1 cellular context compared by ENCODE assay signal in genomic region chr16:73048292-73049050, GRCh38.
TF ChIP-seq lines count a peak whose summit lies in the region.

No MANE protein-coding gene starts in this region.

TF ChIP-seq in HepG2, 621 proteins besides CTCF, POLR2A, EP300 and RAD21 (continued from another document and continues in another):
- TF ChIP-seq, protein P1, sequence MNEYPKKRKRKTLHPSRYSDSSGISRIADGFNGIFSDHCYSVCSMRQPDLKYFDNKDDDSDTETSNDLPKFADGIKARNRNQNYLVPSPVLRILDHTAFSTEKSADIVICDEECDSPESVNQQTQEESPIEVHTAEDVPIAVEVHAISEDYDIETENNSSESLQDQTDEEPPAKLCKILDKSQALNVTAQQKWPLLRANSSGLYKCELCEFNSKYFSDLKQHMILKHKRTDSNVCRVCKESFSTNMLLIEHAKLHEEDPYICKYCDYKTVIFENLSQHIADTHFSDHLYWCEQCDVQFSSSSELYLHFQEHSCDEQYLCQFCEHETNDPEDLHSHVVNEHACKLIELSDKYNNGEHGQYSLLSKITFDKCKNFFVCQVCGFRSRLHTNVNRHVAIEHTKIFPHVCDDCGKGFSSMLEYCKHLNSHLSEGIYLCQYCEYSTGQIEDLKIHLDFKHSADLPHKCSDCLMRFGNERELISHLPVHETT (CRISPR knock-in tag; conservative IDR thresholded peaks at IDR 0.05) = peak; percentile 76; the same call in 1 of the 2 replicates
- no peak for TF ChIP-seq WIZ (CRISPR knock-in tag; IDR thresholded peaks at IDR 0.05)
- TF ChIP-seq ZFP36L1 (CRISPR knock-in tag; IDR thresholded peaks at IDR 0.05) = no peak
- TF ChIP-seq BHLHE40 (IDR thresholded peaks at IDR 0.05; ENCODE audit: low read length) = peak; percentile 34; the same call in 1 of the 2 replicates
- TF ChIP-seq SATB2 (CRISPR knock-in tag; IDR thresholded peaks at IDR 0.05) = no peak; the same call in 1 of the 2 replicates
- TF ChIP-seq GABPA (IDR thresholded peaks at IDR 0.05; ENCODE audit: low read depth, low read length) = no peak
- TF ChIP-seq GABPA (CRISPR knock-in tag; IDR thresholded peaks at IDR 0.05; ENCODE audit: low read depth) = no peak
- TF ChIP-seq MYC (CRISPR knock-in tag; IDR thresholded peaks at IDR 0.05; ENCODE audit: borderline replicate concordance) = peak; percentile 60
- no peak for TF ChIP-seq SMC3 (IDR thresholded peaks at IDR 0.05; ENCODE audit: low read length)
- TF ChIP-seq, protein P2, sequence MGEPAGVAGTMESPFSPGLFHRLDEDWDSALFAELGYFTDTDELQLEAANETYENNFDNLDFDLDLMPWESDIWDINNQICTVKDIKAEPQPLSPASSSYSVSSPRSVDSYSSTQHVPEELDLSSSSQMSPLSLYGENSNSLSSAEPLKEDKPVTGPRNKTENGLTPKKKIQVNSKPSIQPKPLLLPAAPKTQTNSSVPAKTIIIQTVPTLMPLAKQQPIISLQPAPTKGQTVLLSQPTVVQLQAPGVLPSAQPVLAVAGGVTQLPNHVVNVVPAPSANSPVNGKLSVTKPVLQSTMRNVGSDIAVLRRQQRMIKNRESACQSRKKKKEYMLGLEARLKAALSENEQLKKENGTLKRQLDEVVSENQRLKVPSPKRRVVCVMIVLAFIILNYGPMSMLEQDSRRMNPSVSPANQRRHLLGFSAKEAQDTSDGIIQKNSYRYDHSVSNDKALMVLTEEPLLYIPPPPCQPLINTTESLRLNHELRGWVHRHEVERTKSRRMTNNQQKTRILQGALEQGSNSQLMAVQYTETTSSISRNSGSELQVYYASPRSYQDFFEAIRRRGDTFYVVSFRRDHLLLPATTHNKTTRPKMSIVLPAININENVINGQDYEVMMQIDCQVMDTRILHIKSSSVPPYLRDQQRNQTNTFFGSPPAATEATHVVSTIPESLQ (CRISPR knock-in tag; conservative IDR thresholded peaks at IDR 0.05) = no peak
- peak; percentile 53 for TF ChIP-seq ZMYM4 (CRISPR knock-in tag; IDR thresholded peaks at IDR 0.05)
- TF ChIP-seq ONECUT2 (CRISPR knock-in tag; IDR thresholded peaks at IDR 0.05) = peak; percentile 41; the same call in 1 of the 2 replicates
- TF ChIP-seq ZMAT3 (CRISPR knock-in tag; conservative IDR thresholded peaks at IDR 0.05) = peak; percentile 62; the same call in 1 of the 2 replicates
- TF ChIP-seq SP4 (CRISPR knock-in tag; IDR thresholded peaks at IDR 0.05) = no peak
- TF ChIP-seq SP2 (CRISPR knock-in tag; IDR thresholded peaks at IDR 0.05) = no peak
- TF ChIP-seq MTA3 (CRISPR knock-in tag; IDR thresholded peaks at IDR 0.05) = no peak
- TF ChIP-seq ZSCAN30 (CRISPR knock-in tag; IDR thresholded peaks at IDR 0.05) = peak; percentile 65; the same call in 1 of the 2 replicates
- TF ChIP-seq KDM5A (IDR thresholded peaks at IDR 0.05; ENCODE audit: borderline replicate concordance, low read length) = peak; percentile 30; the same call in 1 of the 2 replicates
- TF ChIP-seq ZNF451 (CRISPR knock-in tag; IDR thresholded peaks at IDR 0.05) = peak; percentile 49; the same call in 1 of the 2 replicates
- TF ChIP-seq AKAP8 (CRISPR knock-in tag; IDR thresholded peaks at IDR 0.05) = no peak
- no peak for TF ChIP-seq ZNF335 (CRISPR knock-in tag; IDR thresholded peaks at IDR 0.05)
- no peak for TF ChIP-seq HNRNPH1 (optimal IDR thresholded peaks at IDR 0.05; ENCODE audit: low read depth, low read length)
- no peak for TF ChIP-seq ZNF354B (CRISPR knock-in tag; IDR thresholded peaks at IDR 0.05)
- TF ChIP-seq ZSCAN12 (CRISPR knock-in tag; IDR thresholded peaks at IDR 0.05) = no peak
- TF ChIP-seq NFYC (CRISPR knock-in tag; IDR thresholded peaks at IDR 0.05) = no peak
- peak; percentile 74; the same call in 1 of the 2 replicates for TF ChIP-seq PHF21A (CRISPR knock-in tag; IDR thresholded peaks at IDR 0.05)
- TF ChIP-seq ZBTB44 (CRISPR knock-in tag; IDR thresholded peaks at IDR 0.05) = no peak
- TF ChIP-seq ZNF780A (CRISPR knock-in tag; IDR thresholded peaks at IDR 0.05) = no peak
- TF ChIP-seq, protein P3, sequence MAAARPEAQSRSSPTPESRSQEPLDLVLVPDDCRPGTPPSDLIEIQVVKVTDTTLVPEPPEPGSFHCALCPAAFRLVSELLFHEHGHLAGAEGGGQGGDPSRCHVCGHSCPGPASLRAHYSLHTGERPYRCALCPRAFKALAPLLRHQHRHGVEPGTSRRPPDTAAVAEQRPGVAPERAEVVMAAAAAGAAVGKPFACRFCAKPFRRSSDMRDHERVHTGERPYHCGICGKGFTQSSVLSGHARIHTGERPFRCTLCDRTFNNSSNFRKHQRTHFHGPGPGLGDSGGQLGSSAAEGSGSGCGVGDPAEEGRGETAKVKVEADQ (CRISPR knock-in tag; IDR thresholded peaks at IDR 0.05; ENCODE audit: borderline replicate concordance) = no peak
- TF ChIP-seq SIN3B (IDR thresholded peaks at IDR 0.05; ENCODE audit: low read length) = no peak
- TF ChIP-seq ZNF883 (CRISPR knock-in tag; IDR thresholded peaks at IDR 0.05; ENCODE audit: not compliant biosample characterization) = no peak
- peak; percentile 95 for TF ChIP-seq NR2F6 (IDR thresholded peaks at IDR 0.05)
- TF ChIP-seq NR2F6 (CRISPR knock-in tag; IDR thresholded peaks at IDR 0.05) = peak; percentile 96
- no peak for TF ChIP-seq IRX3 (CRISPR knock-in tag; IDR thresholded peaks at IDR 0.05; ENCODE audit: borderline replicate concordance, low read depth)
- no peak for TF ChIP-seq LCORL (IDR thresholded peaks at IDR 0.05)
- 0 out of 2 replicates have a peak, but pooled peaks have one; percentile 46 for TF ChIP-seq LCORL (CRISPR knock-in tag; IDR thresholded peaks at IDR 0.05)
- TF ChIP-seq BCL6 (CRISPR knock-in tag; IDR thresholded peaks at IDR 0.05) = peak; percentile 76
- TF ChIP-seq, protein P4, sequence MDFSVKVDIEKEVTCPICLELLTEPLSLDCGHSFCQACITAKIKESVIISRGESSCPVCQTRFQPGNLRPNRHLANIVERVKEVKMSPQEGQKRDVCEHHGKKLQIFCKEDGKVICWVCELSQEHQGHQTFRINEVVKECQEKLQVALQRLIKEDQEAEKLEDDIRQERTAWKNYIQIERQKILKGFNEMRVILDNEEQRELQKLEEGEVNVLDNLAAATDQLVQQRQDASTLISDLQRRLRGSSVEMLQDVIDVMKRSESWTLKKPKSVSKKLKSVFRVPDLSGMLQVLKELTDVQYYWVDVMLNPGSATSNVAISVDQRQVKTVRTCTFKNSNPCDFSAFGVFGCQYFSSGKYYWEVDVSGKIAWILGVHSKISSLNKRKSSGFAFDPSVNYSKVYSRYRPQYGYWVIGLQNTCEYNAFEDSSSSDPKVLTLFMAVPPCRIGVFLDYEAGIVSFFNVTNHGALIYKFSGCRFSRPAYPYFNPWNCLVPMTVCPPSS (IDR thresholded peaks at IDR 0.05) = no peak
- TF ChIP-seq ZNF260 (CRISPR knock-in tag; IDR thresholded peaks at IDR 0.05; ENCODE audit: borderline replicate concordance, low read depth) = no peak
- peak; percentile 78; the same call in 1 of the 2 replicates for TF ChIP-seq ZNF512B (CRISPR knock-in tag; IDR thresholded peaks at IDR 0.05; ENCODE audit: borderline replicate concordance)
- TF ChIP-seq ZSCAN9 (CRISPR knock-in tag; IDR thresholded peaks at IDR 0.05; ENCODE audit: borderline replicate concordance) = no peak
- TF ChIP-seq CC2D1A (CRISPR knock-in tag; IDR thresholded peaks at IDR 0.05) = no peak
- TF ChIP-seq ZNF256 (CRISPR knock-in tag; conservative IDR thresholded peaks at IDR 0.05) = peak; percentile 82; the same call in 1 of the 2 replicates
- TF ChIP-seq MIXL1 (CRISPR knock-in tag; IDR thresholded peaks at IDR 0.05) = peak; percentile 23; the same call in 1 of the 2 replicates
- no peak for TF ChIP-seq ZFP36 (IDR thresholded peaks at IDR 0.05; ENCODE audit: borderline replicate concordance, low read depth, low read length, partially characterized antibody)
- no peak for TF ChIP-seq ZNF747 (CRISPR knock-in tag; IDR thresholded peaks at IDR 0.05; ENCODE audit: borderline replicate concordance)
- no peak for TF ChIP-seq ZNF510 (CRISPR knock-in tag; IDR thresholded peaks at IDR 0.05; ENCODE audit: low read depth)
- no peak for TF ChIP-seq STAT6 (CRISPR knock-in tag; IDR thresholded peaks at IDR 0.05; ENCODE audit: borderline replicate concordance)
- TF ChIP-seq E2F5 (CRISPR knock-in tag; conservative IDR thresholded peaks at IDR 0.05) = no peak; the same call in 1 of the 2 replicates
- peak; percentile 53; the same call in 1 of the 2 replicates for TF ChIP-seq PITX1 (CRISPR knock-in tag; IDR thresholded peaks at IDR 0.05)
